Comparison of ENCODE assay signal across 11 cellular contexts in genomic region chr1:9691108-9691445, GRCh38. TPM values are rescaled to one million over a fixed set of nuclear protein-coding genes. Genes with fewer than 3 reads are reported as not detected.
DNase-seq lines count a peak whose midpoint lies in the region; ATAC-seq and TF ChIP-seq lines count a peak whose summit lies in the region.
"Had no signal": no experiment of that assay in that cellular context is flagged by ENCODE, and none has a peak within 500 bp of the region (broad histone marks: within the 10 kb centered on the region; RNA-seq: fewer than 3 reads in every experiment).

No MANE protein-coding gene starts in this region.

- peak; percentile 44 for DNase-seq in activated CD4-positive, alpha-beta T cell treated with anti-CD3 and anti-CD28 coated beads for 48 hours
- DNase-seq in activated CD4-positive, alpha-beta T cell treated with anti-CD3 and anti-CD28 coated beads for 1 hour = no peak
- DNase-seq in MG63 = peak; percentile 15
- DNase-seq in central memory CD8-positive, alpha-beta T cell (ENCODE audit: low spot score in 2 of 2) = no peak
- DNase-seq in osteoblast (ENCODE audit: insufficient read length, low spot score, missing footprints) = peak; percentile 85
- no peak for DNase-seq in NCI-H446 treated with DMSO at 0.1 percent for 48 hours (lab: John Stamatoyannopoulos, UW)
- no peak for DNase-seq in T-helper 9 cell
- DNase-seq: adrenal gland, Karpas-422, SW 1271 had no signal

- H3K36me3 Mint-ChIP-seq in central memory CD8-positive, alpha-beta T cell (ENCODE audit: insufficient read depth) = peaks cover 37% of the 10 kb centered on the region

- no peaks in the 10 kb centered on the region for H3K9me3 Mint-ChIP-seq in central memory CD8-positive, alpha-beta T cell

- H3K27ac Mint-ChIP-seq in central memory CD8-positive, alpha-beta T cell (ENCODE audit: low read depth) = peak overlapping the region; percentile 92

- no peak for ATAC-seq in central memory CD8-positive, alpha-beta T cell (replicated peaks; ENCODE audit: extremely low read depth, poor library complexity, severe bottlenecking)
- no peak for ATAC-seq in GM18868 (IDR thresholded peaks at IDR 0.05; ENCODE audit: unreplicated experiment)

- no peak overlapping the region for H2AFZ ChIP-seq in osteoblast (ENCODE audit: low read length)

- TF ChIP-seq CTCF in osteoblast (IDR thresholded peaks at IDR 0.05; ENCODE audit: extremely low read depth, low read depth, low read length) = no peak

- H3K27me3 Mint-ChIP-seq in central memory CD8-positive, alpha-beta T cell = no peaks in the 10 kb centered on the region

- peaks cover 39% of the 10 kb centered on the region for H3K4me1 ChIP-seq in osteoblast (ENCODE audit: insufficient read depth, low read length)

- peak overlapping the region; percentile 64 for H3K27ac ChIP-seq in osteoblast (ENCODE audit: low read depth, low read length)
- H3K27ac ChIP-seq: adrenal gland had no signal

- peaks cover 63% of the 10 kb centered on the region for H3K4me1 Mint-ChIP-seq in central memory CD8-positive, alpha-beta T cell

- no peaks in the 10 kb centered on the region for H3K36me3 ChIP-seq in MG63
- H3K36me3 ChIP-seq in osteoblast (ENCODE audit: insufficient read depth, low read length) = no peaks in the 10 kb centered on the region
- H3K36me3 ChIP-seq: adrenal gland had no signal

- H3K4me3 Mint-ChIP-seq in central memory CD8-positive, alpha-beta T cell = peak overlapping the region; percentile 92

- no peaks in the 10 kb centered on the region for H3K79me2 ChIP-seq in osteoblast (ENCODE audit: insufficient read depth, low read length)

- H3K9me3 ChIP-seq in MG63 (no peaks in the 10 kb centered on the region), osteoblast (ENCODE audit: low read depth, low read length) (no peaks in the 10 kb centered on the region)
- H3K9me3 ChIP-seq: adrenal gland had no signal

- no peaks in the 10 kb centered on the region for H4K20me1 ChIP-seq in osteoblast (ENCODE audit: insufficient read depth, low read length)

- H3K4me3 ChIP-seq in MG63 = no peak overlapping the region
- no peak overlapping the region for H3K4me3 ChIP-seq in osteoblast (ENCODE audit: insufficient read depth, low read length)
- H3K4me3 ChIP-seq: adrenal gland had no signal

- peak overlapping the region; percentile 93 for H3K4me2 ChIP-seq in osteoblast (ENCODE audit: insufficient read depth, low read length)

- H3K27me3 ChIP-seq in MG63 (no peaks in the 10 kb centered on the region), osteoblast (ENCODE audit: insufficient read depth, low read length) (no peaks in the 10 kb centered on the region)
- H3K27me3 ChIP-seq: adrenal gland had no signal

RNA-seq across cellular contexts. Expression of gene PIK3CD, which starts 39.5 kb away (rescaled TPM):
- total RNA-seq in MG63 (2014; rRNA removed; shearing (Covaris generic); ENCODE audit: low replicate concordance) = 0.47 and 2.9 TPM in 2 replicates
- total RNA-seq in osteoblast = 12.7 and 14.1 TPM in 2 replicates

Comparison
In these comparisons a context has a peak if more than half of its experiments do, and no peak if none do; other contexts are left out.
1. DNase-seq: peak in activated CD4-positive, alpha-beta T cell treated with anti-CD3 and anti-CD28 coated beads for 48 hours (single experiment), MG63 (single experiment) and osteoblast (single experiment); none in activated CD4-positive, alpha-beta T cell treated with anti-CD3 and anti-CD28 coated beads for 1 hour (single experiment), central memory CD8-positive, alpha-beta T cell (0 of 2), NCI-H446 treated with DMSO at 0.1 percent for 48 hours (single experiment) and T-helper 9 cell (single experiment).